Comparison of ENCODE assay signal across 24 cellular contexts in the genomic region with DNA sequence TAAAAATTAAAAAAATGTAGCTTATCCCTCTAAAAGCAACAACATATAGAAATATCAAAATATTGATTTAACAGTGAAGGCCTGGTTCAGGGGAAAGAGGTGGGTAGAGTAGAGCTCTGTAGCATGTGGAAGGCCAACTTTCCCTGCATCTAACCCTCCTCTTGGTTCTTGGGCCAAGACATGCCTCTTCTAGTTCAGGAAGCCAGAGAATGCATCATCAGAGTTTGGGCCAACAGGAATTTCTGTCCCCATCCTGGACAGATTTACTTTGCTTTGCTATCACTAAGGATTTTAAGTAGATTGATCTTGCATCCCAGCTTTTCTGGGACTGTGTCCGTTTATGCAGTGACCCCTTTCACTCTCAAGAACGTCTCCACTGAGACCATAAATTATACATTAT.
"Had no signal": no experiment of that assay in that cellular context is flagged by ENCODE, and none has a peak within 500 bp of the region (broad histone marks: within the 10 kb centered on the region; RNA-seq: fewer than 3 reads in every experiment).

No MANE protein-coding gene starts in this region.

- H2AFZ ChIP-seq: parathyroid adenoma had no signal

- H3K4me1 ChIP-seq: heart right ventricle, left ventricle myocardium inferior, parathyroid adenoma, right atrium auricular region, suprapubic skin had no signal

- ATAC-seq: effector memory CD8-positive, alpha-beta T cell; heart right ventricle; left colon; mucosa of descending colon; sciatic nerve; stimulated activated naive CD8-positive, alpha-beta T cell treated with anti-CD3 and anti-CD28 coated beads, Interleukin-15, amount 100 ng/mL, for 72 hours had no signal

- H3K9ac ChIP-seq: parathyroid adenoma had no signal

- H3K4me3 ChIP-seq: heart right ventricle, left ventricle myocardium inferior, lung, mucosa of descending colon, right atrium auricular region, smooth muscle cell, suprapubic skin had no signal

- H3K9me3 ChIP-seq: heart right ventricle, left ventricle myocardium inferior, mucosa of descending colon, neutrophil, right atrium auricular region, suprapubic skin had no signal

- H3K27ac ChIP-seq: heart right ventricle, left ventricle myocardium inferior, neutrophil, parathyroid adenoma, right atrium auricular region, suprapubic skin had no signal

- H3K36me3 ChIP-seq: heart right ventricle, left ventricle myocardium inferior, neutrophil, right atrium auricular region, suprapubic skin had no signal

- H3K4me2 ChIP-seq: smooth muscle cell had no signal

- DNase-seq: cortex of kidney; effector memory CD8-positive, alpha-beta T cell; glutamatergic neuron; heart right ventricle; hippocampal formation; kidney glomerular epithelial cell; left colon; left ventricle myocardium inferior; mesenchymal stem cell; mucosa of descending colon; naive B cell; stimulated activated CD4-positive, alpha-beta T cell treated with anti-CD3 and anti-CD28 coated beads, Interleukin-12 subunit alpha, Interleukin-12 subunit beta, amount 100 ng/mL, for 4 hours; stimulated activated CD4-positive, alpha-beta T cell treated with anti-CD3 and anti-CD28 coated beads, Interleukin-1b, Interleukin-23, amount 100 ng/mL, for 48 hours; stimulated activated CD4-positive, alpha-beta T cell treated with anti-CD3 and anti-CD28 coated beads, Interleukin-4, amount 100 ng/mL, for 1 hour; stimulated activated CD8-positive, alpha-beta memory T cell treated with anti-CD3 and anti-CD28 coated beads, Interleukin-4, amount 100 ng/mL, for 48 hours; stimulated activated naive CD4-positive, alpha-beta T cell; stimulated activated naive CD8-positive, alpha-beta T cell treated with anti-CD3 and anti-CD28 coated beads, Interleukin-15, amount 100 ng/mL, for 72 hours had no signal

- H3K79me2 ChIP-seq: parathyroid adenoma had no signal

- H3K27me3 ChIP-seq: heart right ventricle, neutrophil, right atrium auricular region, suprapubic skin had no signal
